In genomic region chr5:25970906-25971489, GRCh38 we compare ENCODE assay signal across 31 cellular contexts.
"Had no signal": no experiment of that assay in that cellular context is flagged by ENCODE, and none has a peak within 500 bp of the region (broad histone marks: within the 10 kb centered on the region; RNA-seq: fewer than 3 reads in every experiment).

No MANE protein-coding gene starts in this region.

- H3K9me3 ChIP-seq: adrenal gland, body of pancreas, gastrocnemius medialis had no signal

- H3K27me3 ChIP-seq: adrenal gland, body of pancreas, esophagus muscularis mucosa, foreskin keratinocyte, gastrocnemius medialis, heart left ventricle had no signal

- H3K4me1 ChIP-seq: body of pancreas, esophagus muscularis mucosa, foreskin keratinocyte, gastrocnemius medialis, heart left ventricle had no signal

- FAIRE-seq: colon had no signal

- ATAC-seq: activated CD4-positive, alpha-beta T cell treated with anti-CD3 and anti-CD28 coated beads for 36 hours; activated CD8-positive, alpha-beta memory T cell treated with anti-CD3 and anti-CD28 coated beads, Interleukin-2, amount 10 ng/mL, durations not matched to agents 7 days and 5 days; activated CD8-positive, alpha-beta T cell treated with anti-CD3 and anti-CD28 coated beads, Interleukin-2, amount 10 ng/mL, durations not matched to agents 7 days and 5 days; activated naive CD8-positive, alpha-beta T cell treated with anti-CD3 and anti-CD28 coated beads, Interleukin-2, amount 50 U/mL, for 24 hours; body of pancreas; effector memory CD8-positive, alpha-beta T cell; foreskin keratinocyte; gastrocnemius medialis; heart left ventricle had no signal

- H3K4me3 ChIP-seq: adrenal gland, body of pancreas, esophagus muscularis mucosa, gastrocnemius medialis, heart left ventricle had no signal

- H3K36me3 ChIP-seq: adrenal gland, esophagus muscularis mucosa, gastrocnemius medialis, heart left ventricle had no signal

- H3K27ac ChIP-seq: adrenal gland, body of pancreas, esophagus muscularis mucosa, foreskin keratinocyte, gastrocnemius medialis, heart left ventricle had no signal

- DNase-seq: activated CD4-positive, alpha-beta memory T cell treated with anti-CD3 and anti-CD28 coated beads for 36 hours; activated CD4-positive, alpha-beta T cell treated with anti-CD3 and anti-CD28 coated beads for 36 hours; activated CD4-positive, alpha-beta T cell treated with anti-CD3 and anti-CD28 coated beads, Interleukin-2, amount 10 ng/mL, durations not matched to agents 24 days and 14 days; activated CD4-positive, CD25-positive, alpha-beta regulatory T cell; activated CD4-positive, CD25-positive, alpha-beta regulatory T cell treated with anti-CD3 and anti-CD28 coated beads, Interleukin-2, amount 50 U/mL, for 72 hours; activated CD8-positive, alpha-beta memory T cell treated with anti-CD3 and anti-CD28 coated beads, Interleukin-2, amount 10 ng/mL, durations not matched to agents 7 days and 5 days; activated CD8-positive, alpha-beta memory T cell treated with anti-CD3 and anti-CD28 coated beads, Interleukin-2, amount 50 U/mL, for 4 hours; activated CD8-positive, alpha-beta T cell treated with anti-CD3 and anti-CD28 coated beads, Interleukin-2, amount 10 ng/mL, durations not matched to agents 7 days and 5 days; activated effector memory CD4-positive, alpha-beta T cell treated with anti-CD3 and anti-CD28 coated beads, Interleukin-2, amount 50 U/mL, for 16 hours; activated naive CD4-positive, alpha-beta T cell treated with anti-CD3 and anti-CD28 coated beads for 36 hours; activated naive CD8-positive, alpha-beta T cell treated with anti-CD3 and anti-CD28 coated beads for 36 hours; activated naive CD8-positive, alpha-beta T cell treated with anti-CD3 and anti-CD28 coated beads, Interleukin-2, amount 50 U/mL, for 24 hours; activated T-cell treated with anti-CD3 and anti-CD28 coated beads, Interleukin-2, amount 50 U/mL, for 1 hour; activated T-cell treated with anti-CD3 and anti-CD28 coated beads, Interleukin-2, amount 50 U/mL, for 48 hours; adrenal gland; amygdala; aorta; body of pancreas; caudate nucleus; cortex of kidney; dermis blood vessel endothelial cell; effector CD4-positive, alpha-beta T cell; effector memory CD8-positive, alpha-beta T cell; erythroblast; foreskin keratinocyte; gastrocnemius medialis; glutamatergic neuron; heart left ventricle; T-helper 2 cell had no signal
